21 cellular contexts compared by ENCODE assay signal in genomic region chr5:147732552-147732883, GRCh38. TPM values are rescaled to one million over a fixed set of nuclear protein-coding genes. Genes with fewer than 3 reads are reported as not detected.
DNase-seq lines count a peak whose midpoint lies in the region; ATAC-seq, FAIRE-seq and TF ChIP-seq lines count a peak whose summit lies in the region.
"Had no signal": no experiment of that assay in that cellular context is flagged by ENCODE, and none has a peak within 500 bp of the region (broad histone marks: within the 10 kb centered on the region; RNA-seq: fewer than 3 reads in every experiment).

No MANE protein-coding gene starts in this region.

- TF ChIP-seq CTCF in HepG2 (CRISPR knock-in tag; IDR thresholded peaks at IDR 0.05) (no peak), right lobe of liver (IDR thresholded peaks at IDR 0.05) (no peak), neural crest cell (conservative IDR thresholded peaks at IDR 0.05) (no peak), neural progenitor cell (IDR thresholded peaks at IDR 0.05) (no peak)

- H3K4me3 ChIP-seq in HepG2 (replicated peaks in 1 of 3; ENCODE audit: insufficient read depth in 1 of 3, low read depth in 2 of 3, low read length in 3 of 3): no peak overlapping the region
- H3K4me3 ChIP-seq in right lobe of liver: no peak overlapping the region
- no peak overlapping the region for H3K4me3 ChIP-seq in neural progenitor cell
- H3K4me3 ChIP-seq: A549; BLaER1 treated with 17β-estradiol and CSF1 and Interleukin-3, amounts not matched to agents 10 nM and 100 nM; GM12878 had no signal

- BruUV-seq in HepG2 (replicated peaks; lab: Mats Ljungman, UMichigan): no TSS peak

- H3K27ac ChIP-seq in HepG2 (ENCODE audit: extremely low read length, insufficient read depth, low read length) (no peak overlapping the region), right lobe of liver (no peak overlapping the region), cingulate gyrus (ENCODE audit: low read depth, low read length) (peak overlapping the region; percentile 76), neural progenitor cell (no peak overlapping the region)
- H3K27ac ChIP-seq: 22Rv1; A549; BLaER1 treated with 17β-estradiol and CSF1 and Interleukin-3, amounts not matched to agents 10 nM and 100 nM had no signal

- no peak overlapping the region for H3K9ac ChIP-seq in HepG2 (ENCODE audit: insufficient read depth, low read depth, low read length)
- H3K9ac ChIP-seq in neural progenitor cell: no peak overlapping the region
- H3K9ac ChIP-seq: BLaER1 treated with 17β-estradiol and CSF1 and Interleukin-3, amounts not matched to agents 10 nM and 100 nM had no signal

- CTCF ChIA-PET in HepG2 (lab: Yijun Ruan, JAX; ENCODE audit: low intra/inter-chr PET ratio, low total read pairs): no interaction called here

- DNase-seq in HepG2 (ENCODE audit: low spot score) (no peak), right lobe of liver (no peak), neural crest cell (ENCODE audit: low read depth, low spot score) (no peak), neural progenitor cell (ENCODE audit: low spot score) (no peak), Ammon's horn (ENCODE audit: low spot score) (no peak)
- DNase-seq in activated CD8-positive, alpha-beta memory T cell treated with anti-CD3 and anti-CD28 coated beads, Interleukin-2, amount 50 U/mL, for 48 hours: no peak
- DNase-seq: CD8-positive, alpha-beta T cell; DMS 273 treated with DMSO at 0.1 percent for 48 hours; DMS53; DND-41; EL; H9 had no signal

- H3F3A ChIP-seq in neural progenitor cell (ENCODE audit: low read depth): no peaks in the 10 kb centered on the region

- WGBS in HepG2 (ENCODE audit: low lambda C conversion rate): 0% methylated on average over 2 of the region's 2 CpGs
- WGBS in right lobe of liver (ENCODE audit: insufficient coverage, low coverage, low lambda C conversion rate, missing lambda C conversion rate): 51% methylated on average over 2 of the region's 2 CpGs

- H3K9me3 ChIP-seq in HepG2 (ENCODE audit: low read length) (no peaks in the 10 kb centered on the region), right lobe of liver (no peaks in the 10 kb centered on the region), neural progenitor cell (ENCODE audit: low read depth) (no peaks in the 10 kb centered on the region)
- H3K9me3 ChIP-seq: A549 had no signal

- peaks cover 35% of the 10 kb centered on the region for H3K4me1 Mint-ChIP-seq in neural crest cell
- H3K4me1 Mint-ChIP-seq in neural progenitor cell: peaks cover 11% of the 10 kb centered on the region

- H3K27me3 ChIP-seq in HepG2 (ENCODE audit: control insufficient read depth in 1 of 2, insufficient read depth in 2 of 2, low read length in 2 of 2): no peaks in the 10 kb centered on the region; a peak in 1 of 5 replicates
- no peaks in the 10 kb centered on the region for H3K27me3 ChIP-seq in right lobe of liver
- no peaks in the 10 kb centered on the region for H3K27me3 ChIP-seq in neural progenitor cell
- H3K27me3 ChIP-seq: BLaER1 treated with 17β-estradiol and CSF1 and Interleukin-3, amounts not matched to agents 10 nM and 100 nM had no signal

- no peak for FAIRE-seq in HepG2 (lab: Jason Lieb, UNC)
- FAIRE-seq: A549, GM12878, GM19239, H1 had no signal

- H3K4me3 Mint-ChIP-seq in neural crest cell (peak overlapping the region; percentile 1), neural progenitor cell (no peak overlapping the region)
- H3K4me3 Mint-ChIP-seq: B cell; CD8-positive, alpha-beta T cell; H9 had no signal

- intact Hi-C loops in HepG2 (cut with micrococcal nuclease; ENCODE audit: unreplicated experiment) (no loop called here), right lobe of liver (cut with DNase I) (no loop called here)

- in situ Hi-C loops in HepG2 (cut with HindIII; ENCODE audit: extremely low pct_ligation_motif_present, low pct_unique_long_range_greater_than_20kb): no loop called here

- POLR2A ChIA-PET in HepG2 (lab: Yijun Ruan, JAX): no interaction called here

- H4K20me1 ChIP-seq in HepG2 (ENCODE audit: insufficient read depth, low read length): no peaks in the 10 kb centered on the region
- H4K20me1 ChIP-seq in neural progenitor cell (ENCODE audit: low read depth): no peaks in the 10 kb centered on the region

- H3K36me3 Mint-ChIP-seq in neural crest cell (ENCODE audit: low read depth) (peaks cover 13% of the 10 kb centered on the region), neural progenitor cell (peaks cover 10% of the 10 kb centered on the region)

- no peaks in the 10 kb centered on the region for H3K36me3 ChIP-seq in HepG2 (replicated peaks in 1 of 2; ENCODE audit: control insufficient read depth in 1 of 2, insufficient read depth in 2 of 2, low read length in 2 of 2)
- H3K36me3 ChIP-seq in right lobe of liver: no peaks in the 10 kb centered on the region
- H3K36me3 ChIP-seq in neural progenitor cell: no peaks in the 10 kb centered on the region

- H3K27ac Mint-ChIP-seq in neural crest cell (ENCODE audit: unreplicated experiment): no peak overlapping the region
- no peak overlapping the region for H3K27ac Mint-ChIP-seq in neural progenitor cell
- H3K27ac Mint-ChIP-seq: B cell; CD8-positive, alpha-beta T cell had no signal

- no peak for TF ChIP-seq POLR2A in HepG2 (IDR thresholded peaks at IDR 0.05; ENCODE audit: insufficient read depth in 1 of 2, low read depth in 2 of 2, low read length in 2 of 2)
- no peak for TF ChIP-seq POLR2A in right lobe of liver (IDR thresholded peaks at IDR 0.05)

- H2AFZ ChIP-seq in HepG2 (ENCODE audit: low read length): no peak overlapping the region
- H2AFZ ChIP-seq in neural progenitor cell (replicated peaks): no peak overlapping the region

- peaks cover 4% of the 10 kb centered on the region for H3K9me3 Mint-ChIP-seq in neural crest cell
- H3K9me3 Mint-ChIP-seq in neural progenitor cell: peaks cover 4% of the 10 kb centered on the region

- ATAC-seq in HepG2: no peak
- ATAC-seq in right lobe of liver: no peak
- ATAC-seq: A549; CD8-positive, alpha-beta T cell; GM12878 had no signal

- H3K79me2 ChIP-seq in HepG2 (ENCODE audit: insufficient read depth, low read length) (no peaks in the 10 kb centered on the region), neural progenitor cell (ENCODE audit: low read depth) (no peaks in the 10 kb centered on the region)

- H3K4me1 ChIP-seq in HepG2 (ENCODE audit: insufficient read depth, low read length) (no peaks in the 10 kb centered on the region), right lobe of liver (peaks cover 0 to 19% (median 6%) of the 10 kb centered on the region in 4 donors), neural progenitor cell (peaks cover 10% of the 10 kb centered on the region)
- H3K4me1 ChIP-seq: A549 had no signal

- H3K4me2 ChIP-seq in HepG2 (ENCODE audit: low read depth, low read length): no peak overlapping the region
- no peak overlapping the region for H3K4me2 ChIP-seq in neural progenitor cell
- H3K4me2 ChIP-seq: A549; BLaER1 treated with 17β-estradiol and CSF1 and Interleukin-3, amounts not matched to agents 10 nM and 100 nM had no signal

- TF ChIP-seq EP300 in HepG2 (IDR thresholded peaks at IDR 0.05; ENCODE audit: low read depth in 2 of 2, low read length in 2 of 2) (no peak), HepG2 (CRISPR knock-in tag; IDR thresholded peaks at IDR 0.05; ENCODE audit: borderline replicate concordance) (no peak)

- TF ChIP-seq RAD21 in HepG2 (CRISPR knock-in tag; IDR thresholded peaks at IDR 0.05): no peak

- no peaks in the 10 kb centered on the region for H3K27me3 Mint-ChIP-seq in neural crest cell (ENCODE audit: low read depth)
- H3K27me3 Mint-ChIP-seq in neural progenitor cell (ENCODE audit: insufficient read depth, low read depth): no peaks in the 10 kb centered on the region
- H3K27me3 Mint-ChIP-seq: B cell had no signal

RNA-seq across cellular contexts. Expression of gene JAKMIP2, which starts 50.0 kb away (rescaled TPM):
- total RNA-seq in HepG2 (2016; rRNA removed; fragmentation: Illumina TruSeq; extraction: Trizol) (1.9 and 2.1 TPM in 2 replicates), right lobe of liver (under 1 TPM; 0.07 to 0.56 (median 0.31) TPM), neural crest cell (35.6 and 36.8 TPM in 2 replicates), neural progenitor cell (ENCODE audit: low replicate concordance) (8.2 TPM in 2 replicates)
- 0.18 and 0.61 TPM in 2 replicates for total RNA-seq in HepG2 (2016; cell fraction: cytosol; rRNA removed; fragmentation: Illumina TruSeq; extraction: Trizol; ENCODE audit: low read depth)
- 1.6 and 3.4 TPM in 2 replicates for total RNA-seq in HepG2 (2016; cell fraction: insoluble cytoplasmic fraction; rRNA removed; fragmentation: Illumina TruSeq; extraction: Trizol)
- total RNA-seq in HepG2 (2016; cell fraction: membrane; rRNA removed; fragmentation: Illumina TruSeq; extraction: Trizol): 1.6 and 1.9 TPM in 2 replicates
- 1.6 and 1.8 TPM in 2 replicates for total RNA-seq in HepG2 (2016; cell fraction: nucleus; rRNA removed; fragmentation: Illumina TruSeq; extraction: Trizol)
- polyA plus RNA-seq in HepG2 (2011; rRNA removed): 0.04 TPM in 2 replicates
- polyA plus RNA-seq in HepG2 (2011; cell fraction: cytosol; rRNA removed): 0.01 and 0.03 TPM in 2 replicates
- polyA plus RNA-seq in HepG2 (2011; cell fraction: nucleus; rRNA removed): 0.05 TPM in 1 of 2 replicates, not detected in the other
- 0.20 and 0.34 TPM in 2 replicates for polyA plus RNA-seq in HepG2 (2012)
- 0.22 and 0.36 TPM in 2 replicates for polyA plus RNA-seq in HepG2 (2016; cell fraction: cytosol; fragmentation: Illumina TruSeq; extraction: Trizol; ENCODE audit: low read depth)
- polyA plus RNA-seq in HepG2 (2016; cell fraction: insoluble cytoplasmic fraction; fragmentation: Illumina TruSeq; extraction: Trizol; ENCODE audit: low read depth): 1.9 and 2.1 TPM in 2 replicates
- 0.56 and 0.71 TPM in 2 replicates for polyA plus RNA-seq in HepG2 (2016; cell fraction: membrane; fragmentation: Illumina TruSeq; extraction: Trizol; ENCODE audit: low read depth)
- polyA plus RNA-seq in HepG2 (2016; cell fraction: nucleus; fragmentation: Illumina TruSeq; extraction: Trizol; ENCODE audit: insufficient read depth, low read depth): 1.00 and 2.7 TPM in 2 replicates
- polyA minus RNA-seq in HepG2 (2011; rRNA and poly(A)+ RNA removed; ENCODE audit: low replicate concordance): not detected in 2 replicates
- polyA minus RNA-seq in HepG2 (2011; cell fraction: cytosol; rRNA and poly(A)+ RNA removed): 0.10 TPM in 1 of 2 replicates, not detected in the other
- polyA minus RNA-seq in HepG2 (2011; cell fraction: nucleus; rRNA and poly(A)+ RNA removed): 0.13 and 0.25 TPM in 2 replicates
- total RNA-seq: G401 had no signal
